Comparison of ENCODE assay signal across 9 cellular contexts in genomic region chr2:218292700-218293014, GRCh38. TPM values are rescaled to one million over a fixed set of nuclear protein-coding genes. Genes with fewer than 3 reads are reported as not detected.
DNase-seq lines count a peak whose midpoint lies in the region; ATAC-seq, FAIRE-seq and TF ChIP-seq lines count a peak whose summit lies in the region.
"Had no signal": no experiment of that assay in that cellular context is flagged by ENCODE, and none has a peak within 500 bp of the region (broad histone marks: within the 10 kb centered on the region; RNA-seq: fewer than 3 reads in every experiment).

No MANE protein-coding gene starts in this region.

- intact Hi-C loops in activated CD4-positive, alpha-beta T cell treated with anti-CD3 and anti-CD28 coated beads, Interleukin-2, amount 10 ng/mL, durations not matched to agents 24 days and 14 days (cut with micrococcal nuclease), result loop anchor here (5.0 kb wide), 1 partner anchor 75 kb away; no protein-coding TSS in a partner anchor
- intact Hi-C loops in adrenal gland (cut with DNase I) (no loop called here), HepG2 (cut with micrococcal nuclease; ENCODE audit: unreplicated experiment) (loop anchor here (1.0 to 10.0 kb wide), 6 partner anchors 22 to 272 kb away; partner anchors contain the start of genes AAMP, CATIP, CNOT9 and PNKD)

- H3K4me3 Mint-ChIP-seq in activated CD4-positive, alpha-beta T cell treated with anti-CD3 and anti-CD28 coated beads, Interleukin-2, amount 10 ng/mL, durations not matched to agents 24 days and 14 days, result peak overlapping the region; percentile 94

- H3K27me3 ChIP-seq in adrenal gland (no peaks in the 10 kb centered on the region), HepG2 (ENCODE audit: control insufficient read depth in 1 of 2, insufficient read depth in 2 of 2, low read length in 2 of 2) (no peaks in the 10 kb centered on the region; a peak in 1 of 5 replicates), suprapubic skin (no peaks in the 10 kb centered on the region)

- TF ChIP-seq CTCF in adrenal gland (IDR thresholded peaks at IDR 0.05) (peak in 2 of 6 experiments; percentile 9 to 50), HepG2 (CRISPR knock-in tag; IDR thresholded peaks at IDR 0.05) (no peak), suprapubic skin (IDR thresholded peaks at IDR 0.05) (no peak)

- peak overlapping the region; percentile 93 for H3K4me2 ChIP-seq in HepG2 (ENCODE audit: low read depth, low read length)

- FAIRE-seq in HepG2 (lab: Jason Lieb, UNC) (no peak), H54 (lab: Jason Lieb, UNC) (no peak)
- FAIRE-seq: TTC549 had no signal

- H3K27ac ChIP-seq in adrenal gland (peak overlapping the region; percentile 81 to 97 (median 96)), HepG2 (ENCODE audit: extremely low read length, insufficient read depth, low read length) (peak overlapping the region; percentile 88), suprapubic skin (peak overlapping the region; percentile 97)

- peaks cover 44% of the 10 kb centered on the region for H3K4me1 Mint-ChIP-seq in activated CD4-positive, alpha-beta T cell treated with anti-CD3 and anti-CD28 coated beads, Interleukin-2, amount 10 ng/mL, durations not matched to agents 24 days and 14 days

- peaks cover 8% of the 10 kb centered on the region for H3K36me3 Mint-ChIP-seq in activated CD4-positive, alpha-beta T cell treated with anti-CD3 and anti-CD28 coated beads, Interleukin-2, amount 10 ng/mL, durations not matched to agents 24 days and 14 days (ENCODE audit: low read depth)

- peaks cover 42% of the 10 kb centered on the region for H3K79me2 ChIP-seq in HepG2 (ENCODE audit: insufficient read depth, low read length)

- H3K4me3 ChIP-seq in adrenal gland, result peak overlapping the region in 1 of 4 donors; percentile 79
- H3K4me3 ChIP-seq in HepG2 (replicated peaks in 1 of 3; ENCODE audit: insufficient read depth in 1 of 3, low read depth in 2 of 3, low read length in 3 of 3), result peak overlapping the region; percentile 83 to 99 (median 95)
- H3K4me3 ChIP-seq in suprapubic skin, result peak overlapping the region; percentile 73

- H3K4me1 ChIP-seq in adrenal gland (replicated peaks in 1 of 2) (peaks cover 22 to 60% of the 10 kb centered on the region in 2 donors), HepG2 (ENCODE audit: insufficient read depth, low read length) (peaks cover 88% of the 10 kb centered on the region), suprapubic skin (peaks cover 81% of the 10 kb centered on the region)

- TF ChIP-seq EP300 in HepG2 (IDR thresholded peaks at IDR 0.05; ENCODE audit: low read depth in 2 of 2, low read length in 2 of 2), result no peak
- no peak for TF ChIP-seq EP300 in HepG2 (CRISPR knock-in tag; IDR thresholded peaks at IDR 0.05; ENCODE audit: borderline replicate concordance)
- TF ChIP-seq EP300 in suprapubic skin (IDR thresholded peaks at IDR 0.05), result no peak

- 27 to 35% (median 33%) methylated on average over 5 of the region's 5 CpGs for WGBS in adrenal gland, 4 donors
- WGBS in HepG2 (ENCODE audit: low lambda C conversion rate), result 12% methylated on average over 5 of the region's 5 CpGs
- WGBS in suprapubic skin, result 39% methylated on average over 5 of the region's 5 CpGs

- CTCF ChIA-PET in HepG2 (lab: Yijun Ruan, JAX; ENCODE audit: low intra/inter-chr PET ratio, low total read pairs), result interaction anchor here (0.6 to 1.9 kb wide), 6 partner anchors 9 to 104 kb away, joined by 3 to 13 read pairs (median 7); partner anchors contain the start of gene CATIP

- in situ Hi-C loops in HepG2 (cut with HindIII; ENCODE audit: extremely low pct_ligation_motif_present, low pct_unique_long_range_greater_than_20kb), result loop anchor here (5.0 kb wide), 1 partner anchor 105 kb away; the partner anchor contains the start of gene CTDSP1

- H3K9ac ChIP-seq in HepG2 (ENCODE audit: insufficient read depth, low read depth, low read length), result peak overlapping the region; percentile 95

- BruUV-seq in HepG2 (replicated peaks; lab: Mats Ljungman, UMichigan), result no TSS peak

- peak overlapping the region; percentile 49 for H3K27ac Mint-ChIP-seq in activated CD4-positive, alpha-beta T cell treated with anti-CD3 and anti-CD28 coated beads, Interleukin-2, amount 10 ng/mL, durations not matched to agents 24 days and 14 days

- POLR2A ChIA-PET in HepG2 (lab: Yijun Ruan, JAX), result interaction anchor here (0.5 to 8.5 kb wide), 15 partner anchors 9 to 367 kb away, joined by 3 to 110 read pairs (median 8); partner anchors contain the start of genes AAMP, BCS1L, CATIP and CTDSP1

- no peak for TF ChIP-seq RAD21 in HepG2 (CRISPR knock-in tag; IDR thresholded peaks at IDR 0.05)

- peaks cover 3% of the 10 kb centered on the region for H3K27me3 Mint-ChIP-seq in activated CD4-positive, alpha-beta T cell treated with anti-CD3 and anti-CD28 coated beads, Interleukin-2, amount 10 ng/mL, durations not matched to agents 24 days and 14 days

- no peaks in the 10 kb centered on the region for H3K9me3 Mint-ChIP-seq in activated CD4-positive, alpha-beta T cell treated with anti-CD3 and anti-CD28 coated beads, Interleukin-2, amount 10 ng/mL, durations not matched to agents 24 days and 14 days

- no peaks in the 10 kb centered on the region for H3K36me3 ChIP-seq in adrenal gland (replicated peaks in 1 of 2)
- no peaks in the 10 kb centered on the region for H3K36me3 ChIP-seq in HepG2 (replicated peaks in 1 of 2; ENCODE audit: control insufficient read depth in 1 of 2, insufficient read depth in 2 of 2, low read length in 2 of 2)
- H3K36me3 ChIP-seq in suprapubic skin, result no peaks in the 10 kb centered on the region

- no peak for DNase-seq in activated CD4-positive, alpha-beta T cell treated with anti-CD3 and anti-CD28 coated beads, Interleukin-2, amount 10 ng/mL, durations not matched to agents 24 days and 14 days
- no peak for DNase-seq in activated CD4-positive, alpha-beta T cell treated with anti-CD3 and anti-CD28 coated beads, Interleukin-2, amount 50 U/mL, for 4 hours
- no peak for DNase-seq in adrenal gland
- DNase-seq in HepG2 (ENCODE audit: low spot score), result no peak
- DNase-seq in suprapubic skin (ENCODE audit: low spot score in 2 of 2), result no peak
- no peak for DNase-seq in H54 (ENCODE audit: insufficient read length, low spot score)

- ATAC-seq in HepG2 (no peak), GM21381 (IDR thresholded peaks at IDR 0.05; ENCODE audit: unreplicated experiment) (no peak), HG02840 (IDR thresholded peaks at IDR 0.05; ENCODE audit: low FRiP score, unreplicated experiment) (no peak)

- H4K20me1 ChIP-seq in HepG2 (ENCODE audit: insufficient read depth, low read length), result peaks cover 9% of the 10 kb centered on the region; the same call in 1 of the 2 replicates

- TF ChIP-seq POLR2A in adrenal gland (IDR thresholded peaks at IDR 0.05) (no peak), HepG2 (IDR thresholded peaks at IDR 0.05; ENCODE audit: insufficient read depth in 1 of 2, low read depth in 2 of 2, low read length in 2 of 2) (no peak), suprapubic skin (IDR thresholded peaks at IDR 0.05) (no peak), H54 (IDR thresholded peaks at IDR 0.05; ENCODE audit: low read depth, low read length) (no peak)

- no peak overlapping the region for H2AFZ ChIP-seq in HepG2 (ENCODE audit: low read length)

- no peaks in the 10 kb centered on the region for H3K9me3 ChIP-seq in adrenal gland (replicated peaks in 1 of 3)
- no peaks in the 10 kb centered on the region for H3K9me3 ChIP-seq in HepG2 (ENCODE audit: low read length)
- H3K9me3 ChIP-seq in suprapubic skin, result no peaks in the 10 kb centered on the region

RNA-seq across cellular contexts. Expression of gene TMBIM1, which starts 0.4 kb away (rescaled TPM):
- total RNA-seq in activated CD4-positive, alpha-beta T cell treated with anti-CD3 and anti-CD28 coated beads, Interleukin-2, amount 10 ng/mL, durations not matched to agents 24 days and 14 days, result 62.6 and 63.1 TPM in 2 replicates
- total RNA-seq in adrenal gland, result 100 to 1,000 TPM; 185 to 293 (median 214) TPM
- 100 to 1,000 TPM in 1 of 3 donors, 10 to 100 TPM in 2; 25.7 to 201 (median 63.8) TPM for polyA plus RNA-seq in adrenal gland
- total RNA-seq in HepG2 (2016; rRNA removed; fragmentation: Illumina TruSeq; extraction: Trizol), result 69.7 and 139 TPM in 2 replicates
- 37.2 and 38.6 TPM in 2 replicates for total RNA-seq in HepG2 (2016; cell fraction: cytosol; rRNA removed; fragmentation: Illumina TruSeq; extraction: Trizol; ENCODE audit: low read depth)
- total RNA-seq in HepG2 (2016; cell fraction: insoluble cytoplasmic fraction; rRNA removed; fragmentation: Illumina TruSeq; extraction: Trizol), result 57.8 and 142 TPM in 2 replicates
- 88.3 and 90.4 TPM in 2 replicates for total RNA-seq in HepG2 (2016; cell fraction: membrane; rRNA removed; fragmentation: Illumina TruSeq; extraction: Trizol)
- total RNA-seq in HepG2 (2016; cell fraction: nucleus; rRNA removed; fragmentation: Illumina TruSeq; extraction: Trizol), result 108 and 128 TPM in 2 replicates
- 127 and 181 TPM in 2 replicates for polyA plus RNA-seq in HepG2 (2011; rRNA removed)
- 146 and 187 TPM in 2 replicates for polyA plus RNA-seq in HepG2 (2011; cell fraction: cytosol; rRNA removed)
- 207 and 243 TPM in 2 replicates for polyA plus RNA-seq in HepG2 (2011; cell fraction: nucleus; rRNA removed)
- 254 and 390 TPM in 2 replicates for polyA plus RNA-seq in HepG2 (2012)
- polyA plus RNA-seq in HepG2 (2016; cell fraction: cytosol; fragmentation: Illumina TruSeq; extraction: Trizol; ENCODE audit: low read depth), result 33.9 and 35.7 TPM in 2 replicates
- 56.2 and 61.3 TPM in 2 replicates for polyA plus RNA-seq in HepG2 (2016; cell fraction: insoluble cytoplasmic fraction; fragmentation: Illumina TruSeq; extraction: Trizol; ENCODE audit: low read depth)
- 62.1 and 66.4 TPM in 2 replicates for polyA plus RNA-seq in HepG2 (2016; cell fraction: membrane; fragmentation: Illumina TruSeq; extraction: Trizol; ENCODE audit: low read depth)
- 152 and 156 TPM in 2 replicates for polyA plus RNA-seq in HepG2 (2016; cell fraction: nucleus; fragmentation: Illumina TruSeq; extraction: Trizol; ENCODE audit: insufficient read depth, low read depth)
- 19.4 and 315 TPM in 2 replicates for polyA minus RNA-seq in HepG2 (2011; rRNA and poly(A)+ RNA removed; ENCODE audit: low replicate concordance)
- polyA minus RNA-seq in HepG2 (2011; cell fraction: cytosol; rRNA and poly(A)+ RNA removed), result 88.2 and 133 TPM in 2 replicates
- polyA minus RNA-seq in HepG2 (2011; cell fraction: nucleus; rRNA and poly(A)+ RNA removed), result 37.2 and 64.6 TPM in 2 replicates
- total RNA-seq in suprapubic skin, result 100 to 1,000 TPM; 234 to 370 (median 319) TPM

RNA-seq across cellular contexts. Expression of gene PNKD, which starts 22.3 kb away (rescaled TPM):
- total RNA-seq in activated CD4-positive, alpha-beta T cell treated with anti-CD3 and anti-CD28 coated beads, Interleukin-2, amount 10 ng/mL, durations not matched to agents 24 days and 14 days, result 15.0 and 21.5 TPM in 2 replicates
- 100 to 1,000 TPM in 3 of 8 donors, 10 to 100 TPM in 5; 48.8 to 118 (median 87.4) TPM for total RNA-seq in adrenal gland
- polyA plus RNA-seq in adrenal gland, result 100 to 1,000 TPM in 2 of 3 donors, 10 to 100 TPM in 1; 56.9 to 181 (median 139) TPM
- 50.0 and 55.9 TPM in 2 replicates for total RNA-seq in HepG2 (2016; rRNA removed; fragmentation: Illumina TruSeq; extraction: Trizol)
- 21.6 and 27.3 TPM in 2 replicates for total RNA-seq in HepG2 (2016; cell fraction: cytosol; rRNA removed; fragmentation: Illumina TruSeq; extraction: Trizol; ENCODE audit: low read depth)
- total RNA-seq in HepG2 (2016; cell fraction: insoluble cytoplasmic fraction; rRNA removed; fragmentation: Illumina TruSeq; extraction: Trizol), result 48.3 and 59.8 TPM in 2 replicates
- 30.6 and 30.7 TPM in 2 replicates for total RNA-seq in HepG2 (2016; cell fraction: membrane; rRNA removed; fragmentation: Illumina TruSeq; extraction: Trizol)
- 34.2 and 39.5 TPM in 2 replicates for total RNA-seq in HepG2 (2016; cell fraction: nucleus; rRNA removed; fragmentation: Illumina TruSeq; extraction: Trizol)
- polyA plus RNA-seq in HepG2 (2011; rRNA removed), result 78.0 and 80.4 TPM in 2 replicates
- 48.4 and 76.6 TPM in 2 replicates for polyA plus RNA-seq in HepG2 (2011; cell fraction: cytosol; rRNA removed)
- polyA plus RNA-seq in HepG2 (2011; cell fraction: nucleus; rRNA removed), result 76.3 and 77.5 TPM in 2 replicates
- 59.5 and 60.9 TPM in 2 replicates for polyA plus RNA-seq in HepG2 (2012)
- 24.9 and 29.3 TPM in 2 replicates for polyA plus RNA-seq in HepG2 (2016; cell fraction: cytosol; fragmentation: Illumina TruSeq; extraction: Trizol; ENCODE audit: low read depth)
- 58.0 and 59.1 TPM in 2 replicates for polyA plus RNA-seq in HepG2 (2016; cell fraction: insoluble cytoplasmic fraction; fragmentation: Illumina TruSeq; extraction: Trizol; ENCODE audit: low read depth)
- 31.6 and 35.4 TPM in 2 replicates for polyA plus RNA-seq in HepG2 (2016; cell fraction: membrane; fragmentation: Illumina TruSeq; extraction: Trizol; ENCODE audit: low read depth)
- polyA plus RNA-seq in HepG2 (2016; cell fraction: nucleus; fragmentation: Illumina TruSeq; extraction: Trizol; ENCODE audit: insufficient read depth, low read depth), result 73.5 and 80.9 TPM in 2 replicates
- polyA minus RNA-seq in HepG2 (2011; rRNA and poly(A)+ RNA removed; ENCODE audit: low replicate concordance), result 33.3 and 44.2 TPM in 2 replicates
- 15.5 and 20.7 TPM in 2 replicates for polyA minus RNA-seq in HepG2 (2011; cell fraction: cytosol; rRNA and poly(A)+ RNA removed)
- 9.7 and 10.9 TPM in 2 replicates for polyA minus RNA-seq in HepG2 (2011; cell fraction: nucleus; rRNA and poly(A)+ RNA removed)
- 10 to 100 TPM; 33.4 to 66.4 (median 49.4) TPM for total RNA-seq in suprapubic skin

RNA-seq across cellular contexts. Expression of gene AAMP, which starts 22.7 kb away (rescaled TPM):
- total RNA-seq in activated CD4-positive, alpha-beta T cell treated with anti-CD3 and anti-CD28 coated beads, Interleukin-2, amount 10 ng/mL, durations not matched to agents 24 days and 14 days, result 85.3 and 89.0 TPM in 2 replicates
- 100 to 1,000 TPM in 5 of 8 donors, 10 to 100 TPM in 3; 84.9 to 314 (median 110) TPM for total RNA-seq in adrenal gland
- polyA plus RNA-seq in adrenal gland, result 100 to 1,000 TPM in 1 of 3 donors, 10 to 100 TPM in 2; 54.8 to 129 (median 89.0) TPM
- total RNA-seq in HepG2 (2016; rRNA removed; fragmentation: Illumina TruSeq; extraction: Trizol), result 186 and 241 TPM in 2 replicates
- 26.6 and 29.2 TPM in 2 replicates for total RNA-seq in HepG2 (2016; cell fraction: cytosol; rRNA removed; fragmentation: Illumina TruSeq; extraction: Trizol; ENCODE audit: low read depth)
- total RNA-seq in HepG2 (2016; cell fraction: insoluble cytoplasmic fraction; rRNA removed; fragmentation: Illumina TruSeq; extraction: Trizol), result 202 and 247 TPM in 2 replicates
- total RNA-seq in HepG2 (2016; cell fraction: membrane; rRNA removed; fragmentation: Illumina TruSeq; extraction: Trizol), result 56.8 and 59.3 TPM in 2 replicates
- total RNA-seq in HepG2 (2016; cell fraction: nucleus; rRNA removed; fragmentation: Illumina TruSeq; extraction: Trizol), result 85.4 and 91.7 TPM in 2 replicates
- polyA plus RNA-seq in HepG2 (2011; rRNA removed), result 110 and 119 TPM in 2 replicates
- 138 and 202 TPM in 2 replicates for polyA plus RNA-seq in HepG2 (2011; cell fraction: cytosol; rRNA removed)
- 161 and 181 TPM in 2 replicates for polyA plus RNA-seq in HepG2 (2011; cell fraction: nucleus; rRNA removed)
- polyA plus RNA-seq in HepG2 (2012), result 99.2 and 104 TPM in 2 replicates
- 13.9 and 16.0 TPM in 2 replicates for polyA plus RNA-seq in HepG2 (2016; cell fraction: cytosol; fragmentation: Illumina TruSeq; extraction: Trizol; ENCODE audit: low read depth)
- 224 and 231 TPM in 2 replicates for polyA plus RNA-seq in HepG2 (2016; cell fraction: insoluble cytoplasmic fraction; fragmentation: Illumina TruSeq; extraction: Trizol; ENCODE audit: low read depth)
- polyA plus RNA-seq in HepG2 (2016; cell fraction: membrane; fragmentation: Illumina TruSeq; extraction: Trizol; ENCODE audit: low read depth), result 30.9 and 33.2 TPM in 2 replicates
- polyA plus RNA-seq in HepG2 (2016; cell fraction: nucleus; fragmentation: Illumina TruSeq; extraction: Trizol; ENCODE audit: insufficient read depth, low read depth), result 127 and 131 TPM in 2 replicates
- 41.5 and 143 TPM in 2 replicates for polyA minus RNA-seq in HepG2 (2011; rRNA and poly(A)+ RNA removed; ENCODE audit: low replicate concordance)
- polyA minus RNA-seq in HepG2 (2011; cell fraction: cytosol; rRNA and poly(A)+ RNA removed), result 58.2 and 63.3 TPM in 2 replicates
- polyA minus RNA-seq in HepG2 (2011; cell fraction: nucleus; rRNA and poly(A)+ RNA removed), result 39.9 and 43.6 TPM in 2 replicates
- total RNA-seq in suprapubic skin, result 100 to 1,000 TPM; 103 to 154 (median 144) TPM

RNA-seq across cellular contexts. Expression of gene GPBAR1, which starts 31.8 kb away (rescaled TPM):
- 0.40 and 0.68 TPM in 2 replicates for total RNA-seq in activated CD4-positive, alpha-beta T cell treated with anti-CD3 and anti-CD28 coated beads, Interleukin-2, amount 10 ng/mL, durations not matched to agents 24 days and 14 days
- total RNA-seq in adrenal gland, result 10 to 100 TPM in 1 of 8 donors, 1 to 10 TPM in 7; 2.6 to 15.3 (median 4.1) TPM
- 1 to 10 TPM in 2 of 3 donors, under 1 TPM in 1; 0.11 to 4.0 (median 2.1) TPM for polyA plus RNA-seq in adrenal gland
- total RNA-seq in HepG2 (2016; rRNA removed; fragmentation: Illumina TruSeq; extraction: Trizol), result 0.09 TPM in 1 of 2 replicates, not detected in the other
- total RNA-seq in HepG2 (2016; cell fraction: cytosol; rRNA removed; fragmentation: Illumina TruSeq; extraction: Trizol; ENCODE audit: low read depth), result not detected in 2 replicates
- 0.15 TPM in 1 of 2 replicates, not detected in the other for total RNA-seq in HepG2 (2016; cell fraction: insoluble cytoplasmic fraction; rRNA removed; fragmentation: Illumina TruSeq; extraction: Trizol)
- total RNA-seq in HepG2 (2016; cell fraction: membrane; rRNA removed; fragmentation: Illumina TruSeq; extraction: Trizol), result 0.17 TPM in 1 of 2 replicates, not detected in the other
- total RNA-seq in HepG2 (2016; cell fraction: nucleus; rRNA removed; fragmentation: Illumina TruSeq; extraction: Trizol), result 0.25 and 0.38 TPM in 2 replicates
- 0.05 and 0.09 TPM in 2 replicates for polyA plus RNA-seq in HepG2 (2011; rRNA removed)
- polyA plus RNA-seq in HepG2 (2011; cell fraction: cytosol; rRNA removed), result 0.05 and 0.12 TPM in 2 replicates
- polyA plus RNA-seq in HepG2 (2011; cell fraction: nucleus; rRNA removed), result 0.45 and 0.68 TPM in 2 replicates
- 0.09 and 0.11 TPM in 2 replicates for polyA plus RNA-seq in HepG2 (2012)
- 0.08 and 0.22 TPM in 2 replicates for polyA plus RNA-seq in HepG2 (2016; cell fraction: cytosol; fragmentation: Illumina TruSeq; extraction: Trizol; ENCODE audit: low read depth)
- polyA plus RNA-seq in HepG2 (2016; cell fraction: insoluble cytoplasmic fraction; fragmentation: Illumina TruSeq; extraction: Trizol; ENCODE audit: low read depth), result 0.16 TPM in 1 of 2 replicates, not detected in the other
- 0.22 and 0.27 TPM in 2 replicates for polyA plus RNA-seq in HepG2 (2016; cell fraction: membrane; fragmentation: Illumina TruSeq; extraction: Trizol; ENCODE audit: low read depth)
- polyA plus RNA-seq in HepG2 (2016; cell fraction: nucleus; fragmentation: Illumina TruSeq; extraction: Trizol; ENCODE audit: insufficient read depth, low read depth), result not detected in 2 replicates
- polyA minus RNA-seq in HepG2 (2011; rRNA and poly(A)+ RNA removed; ENCODE audit: low replicate concordance), result 0.12 and 1.2 TPM in 2 replicates
- not detected in 2 replicates for polyA minus RNA-seq in HepG2 (2011; cell fraction: cytosol; rRNA and poly(A)+ RNA removed)
- 1.2 and 1.5 TPM in 2 replicates for polyA minus RNA-seq in HepG2 (2011; cell fraction: nucleus; rRNA and poly(A)+ RNA removed)
- total RNA-seq in suprapubic skin, result 1 to 10 TPM in 2 of 4 donors, under 1 TPM in 1, not detected in 1; 0.98 to 2.0 (median 1.6) TPM

Comparison
In these comparisons a context has a peak if more than half of its experiments do, and no peak if none do; other contexts are left out.
1. intact Hi-C loops: an anchor here in activated CD4-positive, alpha-beta T cell treated with anti-CD3 and anti-CD28 coated beads, Interleukin-2, amount 10 ng/mL, durations not matched to agents 24 days and 14 days (5.0 kb wide) and HepG2 (1.0 to 10.0 kb wide); none called in adrenal gland.